Comparison of ENCODE assay signal across 10 cellular contexts in genomic region chr11:81874627-81875026, GRCh38.
DNase-seq lines count a peak whose midpoint lies in the region; ATAC-seq and TF ChIP-seq lines count a peak whose summit lies in the region.
"Had no signal": no experiment of that assay in that cellular context is flagged by ENCODE, and none has a peak within 500 bp of the region (broad histone marks: within the 10 kb centered on the region; RNA-seq: fewer than 3 reads in every experiment).

No MANE protein-coding gene starts in this region.

- no TSS peak for BruUV-seq in Calu3 (replicated peaks; lab: Mats Ljungman, UMichigan)

- H3K9me3 Mint-ChIP-seq in activated naive CD8-positive, alpha-beta T cell treated with anti-CD3 and anti-CD28 coated beads, Interleukin-2, amount 50 U/mL, for 24 hours = no peaks in the 10 kb centered on the region
- peaks cover 7% of the 10 kb centered on the region for H3K9me3 Mint-ChIP-seq in Calu3 (ENCODE audit: low read depth, unreplicated experiment)

- peaks cover 1% of the 10 kb centered on the region for H3K36me3 Mint-ChIP-seq in activated naive CD8-positive, alpha-beta T cell treated with anti-CD3 and anti-CD28 coated beads, Interleukin-2, amount 50 U/mL, for 24 hours (ENCODE audit: low read depth)
- no peaks in the 10 kb centered on the region for H3K36me3 Mint-ChIP-seq in Calu3 (ENCODE audit: insufficient read depth, unreplicated experiment)

- no peak for TF ChIP-seq CTCF in Calu3 (IDR thresholded peaks at IDR 0.05; ENCODE audit: unreplicated experiment)

- no peak for DNase-seq in activated naive CD8-positive, alpha-beta T cell treated with anti-CD3 and anti-CD28 coated beads, Interleukin-2, amount 50 U/mL, for 24 hours
- DNase-seq in GM03348 (ENCODE audit: low spot score) (no peak), Calu3 (no peak), hypothalamus (lab: John Stamatoyannopoulos, UW) (no peak)
- DNase-seq in effector CD4-positive, alpha-beta T cell = no peak
- DNase-seq: activated CD8-positive, alpha-beta memory T cell treated with anti-CD3 and anti-CD28 coated beads for 24 hours; PC-9 had no signal

- ATAC-seq in GM18861 (IDR thresholded peaks at IDR 0.05; ENCODE audit: unreplicated experiment) (peak; percentile 34), GM21526 (IDR thresholded peaks at IDR 0.05; ENCODE audit: low FRiP score, unreplicated experiment) (peak; percentile 56), HG03439 (IDR thresholded peaks at IDR 0.05; ENCODE audit: unreplicated experiment) (peak; percentile 58)
- peak; percentile 18 for ATAC-seq in activated naive CD8-positive, alpha-beta T cell treated with anti-CD3 and anti-CD28 coated beads, Interleukin-2, amount 50 U/mL, for 24 hours

- H3K4me3 Mint-ChIP-seq in activated naive CD8-positive, alpha-beta T cell treated with anti-CD3 and anti-CD28 coated beads, Interleukin-2, amount 50 U/mL, for 24 hours = peak overlapping the region; percentile 18
- H3K4me3 Mint-ChIP-seq in Calu3 (ENCODE audit: low read depth, unreplicated experiment) = no peak overlapping the region

- H3K27ac Mint-ChIP-seq in activated naive CD8-positive, alpha-beta T cell treated with anti-CD3 and anti-CD28 coated beads, Interleukin-2, amount 50 U/mL, for 24 hours = no peak overlapping the region
- H3K27ac Mint-ChIP-seq in Calu3 (ENCODE audit: unreplicated experiment) = no peak overlapping the region

- H3K27me3 Mint-ChIP-seq in activated naive CD8-positive, alpha-beta T cell treated with anti-CD3 and anti-CD28 coated beads, Interleukin-2, amount 50 U/mL, for 24 hours = peaks cover 2% of the 10 kb centered on the region
- no peaks in the 10 kb centered on the region for H3K27me3 Mint-ChIP-seq in Calu3 (ENCODE audit: unreplicated experiment)

- CTCF ChIA-PET in Calu3 (lab: Charles Lee) = no interaction called here

- peaks cover 42% of the 10 kb centered on the region for H3K4me1 Mint-ChIP-seq in activated naive CD8-positive, alpha-beta T cell treated with anti-CD3 and anti-CD28 coated beads, Interleukin-2, amount 50 U/mL, for 24 hours
- H3K4me1 Mint-ChIP-seq in Calu3 (ENCODE audit: low read depth, unreplicated experiment) = no peaks in the 10 kb centered on the region

- intact Hi-C loops in Calu3 (cut with micrococcal nuclease; ENCODE audit: unreplicated experiment) = no loop called here
